In the genomic region with DNA sequence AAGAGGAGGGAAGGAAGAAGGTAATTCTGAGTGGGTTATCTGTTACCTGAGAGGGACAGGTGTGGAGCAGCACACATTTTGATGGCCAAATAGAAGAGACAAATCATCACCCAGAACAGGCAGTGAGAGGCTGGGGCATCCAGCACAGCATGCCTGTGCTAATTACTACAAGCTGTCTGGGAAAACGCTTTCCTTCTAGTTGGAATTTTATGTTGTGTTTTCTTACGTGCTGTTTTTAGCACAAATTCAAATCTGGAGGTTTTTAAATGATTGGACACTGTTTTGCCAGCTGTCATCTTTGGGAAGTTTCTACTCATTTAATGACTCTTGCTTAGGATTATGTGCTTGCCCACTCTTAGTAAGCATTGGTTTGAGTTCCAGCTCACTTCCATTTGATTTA, we compare ENCODE assay signal across 24 cellular contexts.
"Had no signal": no experiment of that assay in that cellular context is flagged by ENCODE, and none has a peak within 500 bp of the region (broad histone marks: within the 10 kb centered on the region; RNA-seq: fewer than 3 reads in every experiment).

No MANE protein-coding gene starts in this region.

- H3K27me3 ChIP-seq: left lung, pancreas, spleen, stomach, testis, thyroid gland, transverse colon, upper lobe of left lung, vagina had no signal

- H3K4me1 Mint-ChIP-seq: mesothelial cell of epicardium; naive B cell; stimulated activated naive B cell treated with anti-CD40 and anti-IgM and Interleukin-4, amounts not matched to agents 10 μg/mL and 1 μg/mL and 100 μg/mL, for 72 hours had no signal

- H3K27me3 Mint-ChIP-seq: naive B cell; natural killer cell treated with Interleukin-12 subunit alpha and Interleukin-12 subunit beta and Interleukin-15 and Interleukin-18, amount 100 ng/mL, for 72 hours; stimulated activated naive B cell treated with anti-CD40 and anti-IgM and Interleukin-4, amounts not matched to agents 10 μg/mL and 1 μg/mL and 100 μg/mL, for 72 hours had no signal

- H3K9me3 ChIP-seq: left lung, pancreas, prostate gland, spleen, stomach, testis, thyroid gland, transverse colon, upper lobe of left lung, vagina had no signal

- H3K36me3 Mint-ChIP-seq: naive B cell; natural killer cell treated with Interleukin-12 subunit alpha and Interleukin-12 subunit beta and Interleukin-15 and Interleukin-18, amount 100 ng/mL, for 72 hours had no signal

- DNase-seq: hippocampal formation; kidney; left colon; left lung; naive B cell; pancreas; retina; right cardiac atrium; spleen; stimulated activated CD4-positive, alpha-beta T cell treated with anti-CD3 and anti-CD28 coated beads, Interleukin-4, amount 100 ng/mL, for 24 hours; stimulated activated CD8-positive, alpha-beta memory T cell treated with anti-CD3 and anti-CD28 coated beads, Interleukin-4, amount 100 ng/mL, for 48 hours; stimulated activated naive B cell treated with anti-CD40 and anti-IgM and Interleukin-4, amounts not matched to agents 10 μg/mL and 1 μg/mL and 100 μg/mL, for 72 hours; stimulated activated naive CD8-positive, alpha-beta T cell treated with anti-CD3 and anti-CD28 coated beads, Interleukin-15, Interleukin-2, amounts not matched to agents 100 U/mL and 50 U/mL, for 24 hours; stomach; testis; thyroid gland; transverse colon; upper lobe of left lung had no signal

- H3K9me3 Mint-ChIP-seq: mesothelial cell of epicardium; naive B cell; stimulated activated naive B cell treated with anti-CD40 and anti-IgM and Interleukin-4, amounts not matched to agents 10 μg/mL and 1 μg/mL and 100 μg/mL, for 72 hours had no signal

- H3K36me3 ChIP-seq: left lung, pancreas, prostate gland, spleen, thyroid gland, transverse colon, upper lobe of left lung, vagina had no signal

- H3K4me1 ChIP-seq: left lung, pancreas, prostate gland, stomach, testis, thyroid gland, transverse colon, upper lobe of left lung, vagina had no signal

- H3K4me3 Mint-ChIP-seq: mesothelial cell of epicardium; naive B cell; natural killer cell treated with Interleukin-12 subunit alpha and Interleukin-12 subunit beta and Interleukin-15 and Interleukin-18, amount 100 ng/mL, for 72 hours; stimulated activated naive B cell treated with anti-CD40 and anti-IgM and Interleukin-4, amounts not matched to agents 10 μg/mL and 1 μg/mL and 100 μg/mL, for 72 hours had no signal

- H3K4me3 ChIP-seq: left lung, lung, pancreas, prostate gland, spleen, stomach, testis, thyroid gland, transverse colon, upper lobe of left lung, vagina had no signal

- H3K27ac Mint-ChIP-seq: mesothelial cell of epicardium; naive B cell; stimulated activated naive B cell treated with anti-CD40 and anti-IgM and Interleukin-4, amounts not matched to agents 10 μg/mL and 1 μg/mL and 100 μg/mL, for 72 hours had no signal

- H3K27ac ChIP-seq: left lung, pancreas, prostate gland, spleen, stomach, testis, thyroid gland, transverse colon, upper lobe of left lung, vagina had no signal

- ATAC-seq: left colon; left lung; natural killer cell treated with Interleukin-12 subunit alpha and Interleukin-12 subunit beta and Interleukin-15 and Interleukin-18, amount 100 ng/mL, for 72 hours; pancreas; right cardiac atrium; sciatic nerve; stimulated activated naive B cell treated with anti-CD40 and anti-IgM and Interleukin-4, amounts not matched to agents 10 μg/mL and 1 μg/mL and 100 μg/mL, for 72 hours; stimulated activated naive CD8-positive, alpha-beta T cell treated with anti-CD3 and anti-CD28 coated beads, Interleukin-15, Interleukin-2, amounts not matched to agents 100 U/mL and 50 U/mL, for 24 hours had no signal
